ENCODE assay signal across 22 cellular contexts in the genomic region with DNA sequence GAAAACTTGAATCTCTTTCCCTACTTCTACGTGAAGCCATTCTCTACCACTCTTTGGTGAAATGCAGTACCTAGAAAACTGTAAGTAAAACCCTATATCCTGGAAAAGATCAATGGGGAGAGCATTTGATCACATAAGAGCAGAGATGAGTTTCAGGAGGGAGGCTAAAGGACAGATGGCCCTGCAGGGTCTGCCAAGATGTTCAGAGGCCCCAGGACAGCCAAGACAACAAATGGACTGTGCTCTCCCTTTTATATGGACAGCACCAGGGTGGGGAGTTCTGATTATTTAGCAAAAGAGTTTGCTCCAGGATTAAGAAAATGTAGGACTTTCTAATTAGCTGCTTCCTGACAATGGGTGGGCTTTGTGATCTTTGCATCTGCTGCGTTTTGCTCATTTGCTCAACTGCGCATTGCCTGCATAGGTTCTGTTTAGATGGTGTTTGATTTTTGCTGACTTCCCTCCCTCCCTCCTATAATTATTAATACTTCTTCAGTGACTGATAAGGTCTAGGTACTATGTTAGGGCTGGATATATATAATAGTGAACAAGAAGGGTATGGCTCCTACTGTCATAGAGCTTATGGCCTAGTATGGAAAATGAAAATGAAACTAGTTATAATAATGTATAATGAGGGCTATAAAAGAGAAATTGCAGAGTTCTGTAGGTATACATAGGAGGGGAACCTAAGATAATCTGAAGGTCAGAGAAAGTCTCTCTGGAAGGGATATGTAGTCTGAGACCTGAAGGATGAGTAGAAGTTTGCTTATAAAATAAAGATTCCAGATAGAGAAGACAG.
DNase-seq lines count a peak whose midpoint lies in the region; ATAC-seq, FAIRE-seq and TF ChIP-seq lines count a peak whose summit lies in the region.
"Had no signal": no experiment of that assay in that cellular context is flagged by ENCODE, and none has a peak within 500 bp of the region (broad histone marks: within the 10 kb centered on the region; RNA-seq: fewer than 3 reads in every experiment).

No MANE protein-coding gene starts in this region.

- H3K4me3 ChIP-seq in KMS-11 (IDR thresholded peaks at IDR 0.05; ENCODE audit: insufficient read depth, low read depth, low read length) (no peak overlapping the region), H1 (ENCODE audit: extremely low read depth in 1 of 4, insufficient read depth in 2 of 4, low read depth in 3 of 4, low read length in 4 of 4) (no peak overlapping the region)
- H3K4me3 ChIP-seq: cardiac muscle cell, sigmoid colon, SJCRH30, transverse colon had no signal

- H4K5ac ChIP-seq in H1 (ENCODE audit: insufficient read length, low read depth, low read length): no peak overlapping the region

- TF ChIP-seq CTCF in KMS-11 (conservative IDR thresholded peaks at IDR 0.05; ENCODE audit: low read depth, low read length) (no peak), H1 (IDR thresholded peaks at IDR 0.05; ENCODE audit: control extremely low read depth in 1 of 3, insufficient read depth in 1 of 3, low read depth in 1 of 3, low read length in 3 of 3) (no peak)

- H3K4me1 Mint-ChIP-seq in activated T-cell treated with anti-CD3 and anti-CD28 coated beads, Interleukin-2, amount 50 U/mL, for 72 hours (ENCODE audit: low read depth): peaks cover 11% of the 10 kb centered on the region
- H3K4me1 Mint-ChIP-seq in stimulated activated effector memory CD8-positive, alpha-beta T cell treated with anti-CD3 and anti-CD28 coated beads, Interleukin-12 subunit alpha, Interleukin-12 subunit beta, amount 100 ng/mL, for 72 hours: peaks cover 26% of the 10 kb centered on the region
- H3K4me1 Mint-ChIP-seq: endodermal cell had no signal

- peaks cover 2 to 7% of the 10 kb centered on the region in 2 donors for H3K9me3 Mint-ChIP-seq in activated T-cell treated with anti-CD3 and anti-CD28 coated beads, Interleukin-2, amount 50 U/mL, for 72 hours
- H3K9me3 Mint-ChIP-seq in stimulated activated effector memory CD8-positive, alpha-beta T cell treated with anti-CD3 and anti-CD28 coated beads, Interleukin-12 subunit alpha, Interleukin-12 subunit beta, amount 100 ng/mL, for 72 hours: no peaks in the 10 kb centered on the region
- H3K9me3 Mint-ChIP-seq: activated naive CD4-positive, alpha-beta T cell treated with anti-CD3 and anti-CD28 coated beads for 36 hours had no signal

- H3K4me2 ChIP-seq in KMS-11 (peak overlapping the region; percentile 22), H1 (ENCODE audit: insufficient read depth in 1 of 2, low read depth in 2 of 2, low read length in 2 of 2) (no peak overlapping the region)

- no peak overlapping the region for H3K56ac ChIP-seq in H1 (replicated peaks; ENCODE audit: insufficient read length, low read depth, low read length)

- H3K27ac ChIP-seq in KMS-11 (no peak overlapping the region), H1 (ENCODE audit: low read depth, low read length) (no peak overlapping the region)
- H3K27ac ChIP-seq: cardiac muscle cell, sigmoid colon, SJCRH30 had no signal

- H3K27me3 Mint-ChIP-seq in activated T-cell treated with anti-CD3 and anti-CD28 coated beads, Interleukin-2, amount 50 U/mL, for 72 hours (ENCODE audit: low read depth): no peaks in the 10 kb centered on the region
- H3K27me3 Mint-ChIP-seq: activated CD4-positive, alpha-beta memory T cell treated with anti-CD3 and anti-CD28 coated beads, Interleukin-2, amount 10 ng/mL, durations not matched to agents 7 days and 5 days had no signal

- H3K36me3 Mint-ChIP-seq in activated T-cell treated with anti-CD3 and anti-CD28 coated beads, Interleukin-2, amount 50 U/mL, for 72 hours (ENCODE audit: insufficient read depth in 2 of 2): peaks cover 1 to 6% of the 10 kb centered on the region in 2 donors
- H3K36me3 Mint-ChIP-seq in stimulated activated effector memory CD8-positive, alpha-beta T cell treated with anti-CD3 and anti-CD28 coated beads, Interleukin-12 subunit alpha, Interleukin-12 subunit beta, amount 100 ng/mL, for 72 hours: no peaks in the 10 kb centered on the region

- H3K4ac ChIP-seq in H1 (replicated peaks; ENCODE audit: insufficient read length, low read depth, low read length): no peak overlapping the region

- H2AFZ ChIP-seq in KMS-11 (ENCODE audit: low read depth) (peak overlapping the region; percentile 53; the same call in 1 of the 2 replicates), H1 (ENCODE audit: low read length) (peak overlapping the region; percentile 93; the same call in 1 of the 2 replicates)

- no peak for FAIRE-seq in H1 (lab: Jason Lieb, UNC)
- FAIRE-seq: D721Med, frontal cortex, H54 had no signal

- no peak for TF ChIP-seq EP300 in H1 (IDR thresholded peaks at IDR 0.05; ENCODE audit: borderline replicate concordance in 1 of 2, low read depth in 2 of 2, low read length in 2 of 2)

- TF ChIP-seq POLR2A in H1 (IDR thresholded peaks at IDR 0.05; ENCODE audit: control extremely low read depth in 1 of 2, low read depth in 2 of 2, low read length in 2 of 2): no peak

- no peak overlapping the region for H3K14ac ChIP-seq in H1 (ENCODE audit: insufficient read length)

- POLR2A ChIA-PET in H1 (lab: Charles Lee; ENCODE audit: partially characterized antibody): no interaction called here

- H4K20me1 ChIP-seq in KMS-11 (ENCODE audit: insufficient read depth) (no peaks in the 10 kb centered on the region), H1 (replicated peaks in 1 of 2; ENCODE audit: control insufficient read depth in 1 of 2, insufficient read depth in 2 of 2, low read length in 2 of 2) (no peaks in the 10 kb centered on the region)

- H3K9ac ChIP-seq in KMS-11: no peak overlapping the region
- no peak overlapping the region for H3K9ac ChIP-seq in H1 (replicated peaks in 1 of 4; ENCODE audit: extremely low read depth in 1 of 4, low read depth in 3 of 4, low read length in 3 of 4)

- WGBS in H1 (ENCODE audit: extremely low coverage in 1 of 2, insufficient coverage in 1 of 2, insufficient read length in 1 of 2, insufficient replicate concordance in 2 of 2, low coverage in 1 of 2, low lambda C conversion rate in 2 of 2, missing lambda C conversion rate in 1 of 2), 2 experiments: 80% methylated on average over 3 of the region's 3 CpGs; no CpG with 5 or more reads in 1 of the 2 experiments

- H3K23ac ChIP-seq in H1 (ENCODE audit: insufficient read length): no peak overlapping the region

- H2BK12ac ChIP-seq in H1 (ENCODE audit: low read depth, low read length): no peak overlapping the region

- H3K4me1 ChIP-seq in KMS-11 (ENCODE audit: low read depth, poor library complexity, severe bottlenecking) (peaks cover 5% of the 10 kb centered on the region), H1 (replicated peaks in 1 of 4; ENCODE audit: control insufficient read depth in 3 of 4, insufficient read depth in 4 of 4, low read length in 3 of 4) (no peaks in the 10 kb centered on the region)
- H3K4me1 ChIP-seq: sigmoid colon, SJCRH30 had no signal

- H3K27me3 ChIP-seq in KMS-11 (ENCODE audit: insufficient read depth, low read depth) (no peaks in the 10 kb centered on the region), H1 (replicated peaks in 1 of 4; ENCODE audit: control insufficient read depth in 3 of 4, extremely low read depth in 1 of 4, insufficient read depth in 3 of 4, low read length in 3 of 4) (no peaks in the 10 kb centered on the region)
- H3K27me3 ChIP-seq: cardiac muscle cell, sigmoid colon, SJCRH30, transverse colon had no signal

- no peak overlapping the region for H3K18ac ChIP-seq in H1 (ENCODE audit: extremely low read depth, low read length)

- no peak overlapping the region for H2BK5ac ChIP-seq in H1 (ENCODE audit: low read depth, low read length)

- H3K79me2 ChIP-seq in KMS-11 (ENCODE audit: insufficient read depth, low read depth) (no peaks in the 10 kb centered on the region), H1 (ENCODE audit: control insufficient read depth in 1 of 2, insufficient read depth in 2 of 2, low read length in 2 of 2) (no peaks in the 10 kb centered on the region)

- H2BK20ac ChIP-seq in H1 (ENCODE audit: low read length): no peak overlapping the region

- no peak overlapping the region for H4K8ac ChIP-seq in H1 (ENCODE audit: extremely low read depth, insufficient read depth, low read length)

- no peak overlapping the region for H2AK5ac ChIP-seq in H1 (ENCODE audit: low read depth, low read length)

- H3K36me3 ChIP-seq in KMS-11 (ENCODE audit: insufficient read depth) (no peaks in the 10 kb centered on the region), H1 (ENCODE audit: control insufficient read depth in 2 of 4, insufficient read depth in 4 of 4, low read length in 3 of 4) (no peaks in the 10 kb centered on the region)
- H3K36me3 ChIP-seq: cardiac muscle cell, sigmoid colon, SJCRH30, transverse colon had no signal

- H2BK15ac ChIP-seq in H1 (ENCODE audit: low read length): no peak overlapping the region

- H4K91ac ChIP-seq in H1 (replicated peaks; ENCODE audit: insufficient read length, low read length): no peak overlapping the region

- no peak for ATAC-seq in activated T-cell treated with anti-CD3 and anti-CD28 coated beads, Interleukin-2, amount 50 U/mL, for 72 hours (replicated peaks in 1 of 2)
- ATAC-seq in stimulated activated effector memory CD8-positive, alpha-beta T cell treated with anti-CD3 and anti-CD28 coated beads, Interleukin-12 subunit alpha, Interleukin-12 subunit beta, amount 100 ng/mL, for 72 hours: peak; percentile 64

- CTCF ChIA-PET in H1 (lab: Charles Lee; ENCODE audit: partially characterized antibody): no interaction called here

- peak overlapping the region; percentile 25 to 63 for H3K4me3 Mint-ChIP-seq in activated T-cell treated with anti-CD3 and anti-CD28 coated beads, Interleukin-2, amount 50 U/mL, for 72 hours
- H3K4me3 Mint-ChIP-seq in stimulated activated effector memory CD8-positive, alpha-beta T cell treated with anti-CD3 and anti-CD28 coated beads, Interleukin-12 subunit alpha, Interleukin-12 subunit beta, amount 100 ng/mL, for 72 hours: peak overlapping the region; percentile 41
- H3K4me3 Mint-ChIP-seq: activated CD4-positive, alpha-beta memory T cell treated with anti-CD3 and anti-CD28 coated beads, Interleukin-2, amount 10 ng/mL, durations not matched to agents 7 days and 5 days; activated naive CD4-positive, alpha-beta T cell treated with anti-CD3 and anti-CD28 coated beads for 36 hours; endodermal cell; memory B cell had no signal

- DNase-seq in activated T-cell treated with anti-CD3 and anti-CD28 coated beads, Interleukin-2, amount 50 U/mL, for 72 hours: no peak
- no peak for DNase-seq in activated T-cell treated with anti-CD3 and anti-CD28 coated beads, Interleukin-2, amount 50 U/mL, for 1 hour
- DNase-seq in H1 (ENCODE audit: low read depth in 1 of 2, low spot score in 2 of 2): no peak
- DNase-seq in stimulated activated effector memory CD8-positive, alpha-beta T cell treated with anti-CD3 and anti-CD28 coated beads, Interleukin-12 subunit alpha, Interleukin-12 subunit beta, amount 100 ng/mL, for 72 hours (ENCODE audit: low spot score in 2 of 2): no peak
- no peak for DNase-seq in NCI-H524 treated with DMSO at 0.1 percent for 48 hours (lab: John Stamatoyannopoulos, UW)
- no peak for DNase-seq in activated naive CD4-positive, alpha-beta T cell treated with anti-CD3 and anti-CD28 coated beads, Interleukin-2, amount 50 U/mL, for 16 hours
- no peak for DNase-seq in anterior cingulate cortex (lab: John Stamatoyannopoulos, UW)
- DNase-seq: activated CD4-positive, alpha-beta memory T cell treated with anti-CD3 and anti-CD28 coated beads, Interleukin-2, amount 10 ng/mL, durations not matched to agents 7 days and 5 days; activated naive CD4-positive, alpha-beta T cell treated with anti-CD3 and anti-CD28 coated beads for 36 hours; endodermal cell; NCI-H2227 treated with DMSO at 0.1 percent for 48 hours; occipital lobe; sigmoid colon; SJCRH30; stimulated activated CD4-positive, alpha-beta T cell treated with anti-CD3 and anti-CD28 coated beads, Interleukin-4, amount 100 ng/mL, for 4 hours; transverse colon had no signal

- peak overlapping the region; percentile 83 for H3K27ac Mint-ChIP-seq in activated T-cell treated with anti-CD3 and anti-CD28 coated beads, Interleukin-2, amount 50 U/mL, for 72 hours
- H3K27ac Mint-ChIP-seq in stimulated activated effector memory CD8-positive, alpha-beta T cell treated with anti-CD3 and anti-CD28 coated beads, Interleukin-12 subunit alpha, Interleukin-12 subunit beta, amount 100 ng/mL, for 72 hours: peak overlapping the region; percentile 74
- H3K27ac Mint-ChIP-seq: activated CD4-positive, alpha-beta memory T cell treated with anti-CD3 and anti-CD28 coated beads, Interleukin-2, amount 10 ng/mL, durations not matched to agents 7 days and 5 days; activated naive CD4-positive, alpha-beta T cell treated with anti-CD3 and anti-CD28 coated beads for 36 hours; endodermal cell; memory B cell had no signal

- H3K23me2 ChIP-seq in H1 (ENCODE audit: low read depth, low read length): no peaks in the 10 kb centered on the region

- H3K79me1 ChIP-seq in H1 (ENCODE audit: low read depth, low read length): no peaks in the 10 kb centered on the region

- peaks cover 0 to 5% of the 10 kb centered on the region in 2 experiments; a peak in 1 of 4 replicates for H3K9me3 ChIP-seq in H1 (ENCODE audit: insufficient read depth in 2 of 2, low read depth in 1 of 2, low read length in 1 of 2)
- H3K9me3 ChIP-seq: transverse colon had no signal

- no peak overlapping the region for H2BK120ac ChIP-seq in H1 (replicated peaks; ENCODE audit: low read depth, low read length)

- no peak for TF ChIP-seq RAD21 in H1 (IDR thresholded peaks at IDR 0.05 in 1 of 2, conservative IDR thresholded peaks at IDR 0.05 in 1 of 2; ENCODE audit: low read depth in 2 of 2, low read length in 2 of 2)
